In the genomic region with DNA sequence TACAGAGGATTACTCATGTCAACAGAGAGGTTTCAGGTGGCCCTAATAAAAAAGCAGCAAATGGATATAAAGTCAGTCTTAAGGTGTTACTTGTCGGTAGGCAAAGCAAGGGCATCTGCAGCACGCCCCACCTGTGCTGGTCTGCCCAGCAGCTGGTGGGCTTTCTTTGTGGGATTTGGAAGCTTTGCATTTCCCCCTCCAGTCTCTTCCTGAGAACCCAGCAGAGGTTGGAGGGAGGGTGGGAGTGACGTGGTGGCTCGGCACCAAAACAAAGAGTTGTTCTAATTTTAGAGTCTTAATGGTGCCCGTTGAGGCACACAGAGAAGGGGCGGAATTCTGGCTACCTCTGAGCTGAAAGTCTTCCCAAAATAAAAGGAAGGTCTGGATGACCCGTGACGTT, we compare ENCODE assay signal across 26 cellular contexts. TPM values are rescaled to one million over a fixed set of nuclear protein-coding genes. Genes with fewer than 3 reads are reported as not detected.
DNase-seq lines count a peak whose midpoint lies in the region; ATAC-seq and TF ChIP-seq lines count a peak whose summit lies in the region.
"Had no signal": no experiment of that assay in that cellular context is flagged by ENCODE, and none has a peak within 500 bp of the region (broad histone marks: within the 10 kb centered on the region; RNA-seq: fewer than 3 reads in every experiment).

No MANE protein-coding gene starts in this region.

- H3K4me3 Mint-ChIP-seq in CD4-positive, CD25-positive, alpha-beta regulatory T cell: peak overlapping the region in 1 of 4 donors; percentile 72
- H3K4me3 Mint-ChIP-seq in naive thymus-derived CD4-positive, alpha-beta T cell: peak overlapping the region in 1 of 10 donors; percentile 58
- H3K4me3 Mint-ChIP-seq in MCF 10A (ENCODE audit: unreplicated experiment): no peak overlapping the region
- H3K4me3 Mint-ChIP-seq: activated T-cell treated with anti-CD3 and anti-CD28 coated beads, Interleukin-2, amount 50 U/mL, for 24 hours had no signal

- H3K79me2 ChIP-seq in PC-3 (ENCODE audit: low read length): no peaks in the 10 kb centered on the region

- no peak overlapping the region for H3K9ac ChIP-seq in PC-3 (ENCODE audit: low read length)

- H3K27ac Mint-ChIP-seq in CD4-positive, CD25-positive, alpha-beta regulatory T cell: peak overlapping the region in 2 of 3 donors; percentile 44 to 62
- peak overlapping the region in 6 of 9 donors; percentile 34 to 80 (median 64) for H3K27ac Mint-ChIP-seq in naive thymus-derived CD4-positive, alpha-beta T cell
- no peak overlapping the region for H3K27ac Mint-ChIP-seq in MCF 10A (ENCODE audit: low read depth, unreplicated experiment)
- H3K27ac Mint-ChIP-seq: activated T-cell treated with anti-CD3 and anti-CD28 coated beads, Interleukin-2, amount 50 U/mL, for 24 hours had no signal

- no peaks in the 10 kb centered on the region for H3K27me3 ChIP-seq in CD4-positive, CD25-positive, alpha-beta regulatory T cell (ENCODE audit: control insufficient read depth, insufficient read depth, low read length)
- no peaks in the 10 kb centered on the region for H3K27me3 ChIP-seq in PC-3 (ENCODE audit: low read length)
- H3K27me3 ChIP-seq in naive thymus-derived CD4-positive, alpha-beta T cell (ENCODE audit: control insufficient read depth in 2 of 2, insufficient read depth in 2 of 2, low read length in 2 of 2): no peaks in the 10 kb centered on the region

- H3K9me3 Mint-ChIP-seq in CD4-positive, CD25-positive, alpha-beta regulatory T cell: no peaks in the 10 kb centered on the region
- no peaks in the 10 kb centered on the region for H3K9me3 Mint-ChIP-seq in naive thymus-derived CD4-positive, alpha-beta T cell
- H3K9me3 Mint-ChIP-seq in MCF 10A (ENCODE audit: unreplicated experiment): no peaks in the 10 kb centered on the region
- H3K9me3 Mint-ChIP-seq: activated T-cell treated with anti-CD3 and anti-CD28 coated beads, Interleukin-2, amount 50 U/mL, for 24 hours had no signal

- H3K27ac ChIP-seq in CD4-positive, CD25-positive, alpha-beta regulatory T cell (ENCODE audit: insufficient read depth, low read length, poor library complexity, severe bottlenecking): no peak overlapping the region
- H3K27ac ChIP-seq in PC-3 (ENCODE audit: low read length): no peak overlapping the region
- H3K27ac ChIP-seq in naive thymus-derived CD4-positive, alpha-beta T cell (ENCODE audit: low read depth, low read length): no peak overlapping the region
- H3K27ac ChIP-seq: A549, left ventricle myocardium inferior, tibial nerve had no signal

- H3K27me3 Mint-ChIP-seq in CD4-positive, CD25-positive, alpha-beta regulatory T cell: peaks cover 5% of the 10 kb centered on the region
- H3K27me3 Mint-ChIP-seq in naive thymus-derived CD4-positive, alpha-beta T cell: peaks cover 0 to 3% (median 0%) of the 10 kb centered on the region in 5 donors
- H3K27me3 Mint-ChIP-seq in MCF 10A (ENCODE audit: insufficient read depth, unreplicated experiment): no peaks in the 10 kb centered on the region

- no peaks in the 10 kb centered on the region for H3K9me2 ChIP-seq in PC-3 (replicated peaks; ENCODE audit: low read length)

- H3K4me2 ChIP-seq in PC-3 (ENCODE audit: low read length): no peak overlapping the region
- H3K4me2 ChIP-seq: A549 had no signal

- H3K36me3 Mint-ChIP-seq in CD4-positive, CD25-positive, alpha-beta regulatory T cell: no peaks in the 10 kb centered on the region
- no peaks in the 10 kb centered on the region for H3K36me3 Mint-ChIP-seq in naive thymus-derived CD4-positive, alpha-beta T cell
- no peaks in the 10 kb centered on the region for H3K36me3 Mint-ChIP-seq in MCF 10A (ENCODE audit: insufficient read depth, unreplicated experiment)

- BruUV-seq in PC-3 (replicated peaks; lab: Mats Ljungman, UMichigan): no TSS peak
- BruUV-seq in MCF 10A (replicated peaks; lab: Mats Ljungman, UMichigan): no TSS peak

- peak; percentile 16 for DNase-seq in NCI-H2171 treated with DMSO at 0.1 percent for 48 hours (lab: John Stamatoyannopoulos, UW)
- no peak for DNase-seq in NCI-H2171 (lab: John Stamatoyannopoulos, UW)
- DNase-seq in CD4-positive, CD25-positive, alpha-beta regulatory T cell: no peak
- peak; percentile 12 for DNase-seq in PC-3
- DNase-seq in naive thymus-derived CD4-positive, alpha-beta T cell: no peak
- no peak for DNase-seq in GM10266 (ENCODE audit: extremely low spot score)
- no peak for DNase-seq in MCF 10A (ENCODE audit: unreplicated experiment)
- DNase-seq: activated CD4-positive, alpha-beta T cell treated with anti-CD3 and anti-CD28 coated beads for 4 hours; activated CD8-positive, alpha-beta memory T cell treated with anti-CD3 and anti-CD28 coated beads for 24 hours; activated T-cell treated with anti-CD3 and anti-CD28 coated beads, Interleukin-2, amount 50 U/mL, for 24 hours; COR-L47; cortex of kidney; DND-41; left ventricle myocardium inferior; NCI-H146; NCI-H526; occipital lobe; stimulated activated CD8-positive, alpha-beta memory T cell treated with anti-CD3 and anti-CD28 coated beads, Interleukin-4, amount 100 ng/mL, for 48 hours; T-helper 2 cell had no signal

- CTCF ChIA-PET in PC-3 (lab: Charles Lee) (interaction anchor here (0.5 to 0.7 kb wide), 2 partner anchors 18 to 1381 kb away, joined by 3 to 7 read pairs; no protein-coding TSS in a partner anchor), MCF 10A (lab: Yijun Ruan, JAX) (interaction anchor here (0.7 to 1.3 kb wide), 2 partner anchors 38 to 83 kb away, joined by 3 to 4 read pairs; no protein-coding TSS in a partner anchor)
- CTCF ChIA-PET in naive thymus-derived CD4-positive, alpha-beta T cell (lab: Charles Lee): no interaction called here

- H3F3A ChIP-seq in PC-3 (ENCODE audit: low read length, unreplicated experiment): peaks cover 5% of the 10 kb centered on the region

- H3K4me3 ChIP-seq in CD4-positive, CD25-positive, alpha-beta regulatory T cell (ENCODE audit: low read depth, low read length): no peak overlapping the region
- H3K4me3 ChIP-seq in PC-3 (ENCODE audit: low read length): no peak overlapping the region
- H3K4me3 ChIP-seq in naive thymus-derived CD4-positive, alpha-beta T cell (ENCODE audit: low read length): no peak overlapping the region
- H3K4me3 ChIP-seq: A549, K562, left ventricle myocardium inferior, skin epidermis, tibial nerve had no signal

- POLR2A ChIA-PET in PC-3 (lab: Charles Lee; ENCODE audit: unreplicated experiment): interaction anchor here (0.6 kb wide), 1 partner anchor 18 kb away, joined by 4 read pairs; no protein-coding TSS in a partner anchor
- POLR2A ChIA-PET in naive thymus-derived CD4-positive, alpha-beta T cell (lab: Charles Lee): interaction anchor here (0.5 kb wide), 1 partner anchor 695 kb away, joined by 3 read pairs; no protein-coding TSS in a partner anchor
- POLR2A ChIA-PET in MCF 10A (lab: Yijun Ruan, JAX): interaction anchor here (0.7 kb wide), 1 partner anchor 282 kb away, joined by 3 read pairs; no protein-coding TSS in a partner anchor

- no peaks in the 10 kb centered on the region for H3K9me3 ChIP-seq in CD4-positive, CD25-positive, alpha-beta regulatory T cell (ENCODE audit: control insufficient read depth in 2 of 2, low read length in 2 of 2)
- H3K9me3 ChIP-seq in PC-3 (ENCODE audit: low read length): 0 out of 2 replicates have a peak, but pooled peaks cover 8% of the 10 kb centered on the region
- H3K9me3 ChIP-seq in naive thymus-derived CD4-positive, alpha-beta T cell (ENCODE audit: control insufficient read depth in 2 of 3, low read length in 3 of 3): no peaks in the 10 kb centered on the region
- H3K9me3 ChIP-seq: A549, left ventricle myocardium inferior, tibial nerve had no signal

- ATAC-seq in CD4-positive, CD25-positive, alpha-beta regulatory T cell (ENCODE audit: low read depth in 2 of 2): no peak
- ATAC-seq in PC-3 (0 out of 2 replicates have a peak, but pooled peaks have one; percentile 3), GM19467 (IDR thresholded peaks at IDR 0.05; ENCODE audit: unreplicated experiment) (no peak)
- no peak for ATAC-seq in naive thymus-derived CD4-positive, alpha-beta T cell
- ATAC-seq: A549, K562 had no signal

- no peaks in the 10 kb centered on the region for H4K20me1 ChIP-seq in PC-3 (ENCODE audit: low read length)

- H3K36me3 ChIP-seq in CD4-positive, CD25-positive, alpha-beta regulatory T cell (ENCODE audit: control insufficient read depth, insufficient read depth, low read length): no peaks in the 10 kb centered on the region
- H3K36me3 ChIP-seq in PC-3 (ENCODE audit: low read depth, low read length): no peaks in the 10 kb centered on the region
- H3K36me3 ChIP-seq in naive thymus-derived CD4-positive, alpha-beta T cell (ENCODE audit: control insufficient read depth in 2 of 3, insufficient read depth in 3 of 3, low read length in 3 of 3): no peaks in the 10 kb centered on the region
- H3K36me3 ChIP-seq: left ventricle myocardium inferior, tibial nerve had no signal

- intact Hi-C loops in PC-3 (cut with micrococcal nuclease) (no loop called here), MCF 10A (cut with micrococcal nuclease) (no loop called here)
- intact Hi-C loops in naive thymus-derived CD4-positive, alpha-beta T cell (cut with micrococcal nuclease): no loop called here

- H3K4me1 Mint-ChIP-seq in CD4-positive, CD25-positive, alpha-beta regulatory T cell: peaks cover 5 to 38% (median 9%) of the 10 kb centered on the region in 4 donors
- peaks cover 9 to 38% (median 29%) of the 10 kb centered on the region in 7 donors for H3K4me1 Mint-ChIP-seq in naive thymus-derived CD4-positive, alpha-beta T cell
- no peaks in the 10 kb centered on the region for H3K4me1 Mint-ChIP-seq in MCF 10A (ENCODE audit: insufficient read depth, unreplicated experiment)

- TF ChIP-seq CTCF in PC-3 (conservative IDR thresholded peaks at IDR 0.05; ENCODE audit: low read depth, low read length): no peak
- no peak for TF ChIP-seq CTCF in GM10266 (IDR thresholded peaks at IDR 0.05; ENCODE audit: control insufficient read depth, insufficient read depth, low read depth, missing control alignments)
- TF ChIP-seq CTCF in MCF 10A (IDR thresholded peaks at IDR 0.05; ENCODE audit: unreplicated experiment): no peak

- H2AFZ ChIP-seq in PC-3 (ENCODE audit: low read length): no peak overlapping the region

- peaks cover 20% of the 10 kb centered on the region for H3K4me1 ChIP-seq in CD4-positive, CD25-positive, alpha-beta regulatory T cell (ENCODE audit: control insufficient read depth, insufficient read depth, low read length, poor library complexity, severe bottlenecking)
- peaks cover 5% of the 10 kb centered on the region; the same call in 1 of the 2 replicates for H3K4me1 ChIP-seq in PC-3 (ENCODE audit: insufficient read depth, low read length)
- peaks cover 0 to 27% of the 10 kb centered on the region in 2 donors for H3K4me1 ChIP-seq in naive thymus-derived CD4-positive, alpha-beta T cell (ENCODE audit: control insufficient read depth in 2 of 2, insufficient read depth in 2 of 2, low read length in 2 of 2)
- H3K4me1 ChIP-seq: A549 had no signal

RNA-seq across cellular contexts. Expression of gene PCBP3, which starts 4.8 kb away (rescaled TPM):
- total RNA-seq in CD4-positive, CD25-positive, alpha-beta regulatory T cell: 5.3 TPM
- polyA plus RNA-seq in CD4-positive, CD25-positive, alpha-beta regulatory T cell: 1 to 10 TPM in 3 of 4 donors, under 1 TPM in 1; 0.72 to 2.8 (median 1.8) TPM
- total RNA-seq in PC-3 (2014; rRNA removed) (2.4 and 3.0 TPM in 2 replicates), MCF 10A (2022) (3.7 and 6.6 TPM in 2 replicates)
- total RNA-seq in naive thymus-derived CD4-positive, alpha-beta T cell: 1 to 10 TPM; 1.2 to 5.2 (median 4.0) TPM
- polyA plus RNA-seq in naive thymus-derived CD4-positive, alpha-beta T cell: 1 to 10 TPM; 1.5 to 1.6 TPM
- total RNA-seq: bronchial epithelial cell, HT-29 had no signal
- polyA plus RNA-seq: K562 had no signal

Comparison
In these comparisons a context has a peak if more than half of its experiments do, and no peak if none do; other contexts are left out.
1. DNase-seq: peak in NCI-H2171 treated with DMSO at 0.1 percent for 48 hours (single experiment) and PC-3 (single experiment); none in NCI-H2171 (single experiment), CD4-positive, CD25-positive, alpha-beta regulatory T cell (0 of 3), naive thymus-derived CD4-positive, alpha-beta T cell (0 of 9), GM10266 (single experiment) and MCF 10A (single experiment).